In genomic region chr10:117364121-117364960, GRCh38 we compare ENCODE assay signal across 9 cellular contexts. TPM values are rescaled to one million over a fixed set of nuclear protein-coding genes. Genes with fewer than 3 reads are reported as not detected.
DNase-seq lines count a peak whose midpoint lies in the region; ATAC-seq and TF ChIP-seq lines count a peak whose summit lies in the region.
"Had no signal": no experiment of that assay in that cellular context is flagged by ENCODE, and none has a peak within 500 bp of the region (broad histone marks: within the 10 kb centered on the region; RNA-seq: fewer than 3 reads in every experiment).

No MANE protein-coding gene starts in this region.

- no peak overlapping the region for H3K27ac ChIP-seq in BLaER1 treated with 17β-estradiol and CSF1 and Interleukin-3, amounts not matched to agents 10 nM and 100 nM
- H3K27ac ChIP-seq in HEK293 (ENCODE audit: extremely low read depth, low read depth, low read length) (peak overlapping the region; percentile 40; the same call in 1 of the 2 replicates), psoas muscle (no peak overlapping the region), tibial nerve (no peak overlapping the region)
- H3K27ac ChIP-seq: VCaP had no signal

- DNase-seq in astrocyte of the spinal cord (ENCODE audit: low read depth, low spot score), result peak; percentile 50
- DNase-seq in iris pigment epithelial cell (ENCODE audit: low read depth), result peak; percentile 52
- no peak for DNase-seq in AG08395 (ENCODE audit: low spot score)
- DNase-seq in T-helper 1 cell, result no peak
- no peak for DNase-seq in psoas muscle
- no peak for DNase-seq in tibial nerve (ENCODE audit: low spot score in 2 of 2)

- no peaks in the 10 kb centered on the region for H3K27me3 ChIP-seq in BLaER1 treated with 17β-estradiol and CSF1 and Interleukin-3, amounts not matched to agents 10 nM and 100 nM
- H3K27me3 ChIP-seq in psoas muscle (ENCODE audit: insufficient read depth in 3 of 3, low read length in 2 of 3) (no peaks in the 10 kb centered on the region), tibial nerve (no peaks in the 10 kb centered on the region)

- no peak overlapping the region for H3K4me3 ChIP-seq in BLaER1 treated with 17β-estradiol and CSF1 and Interleukin-3, amounts not matched to agents 10 nM and 100 nM
- no peak overlapping the region for H3K4me3 ChIP-seq in HEK293 (ENCODE audit: low read depth, low read length)
- no peak overlapping the region for H3K4me3 ChIP-seq in astrocyte of the spinal cord (ENCODE audit: low read depth, low read length)
- no peak overlapping the region for H3K4me3 ChIP-seq in psoas muscle
- H3K4me3 ChIP-seq in tibial nerve, result no peak overlapping the region

- TF ChIP-seq POLR2A in tibial nerve (IDR thresholded peaks at IDR 0.05), result no peak

- TF ChIP-seq CTCF in HEK293 (tag by site-specific recombination; IDR thresholded peaks at IDR 0.05) (no peak), astrocyte of the spinal cord (IDR thresholded peaks at IDR 0.05; ENCODE audit: low read depth, low read length) (no peak), psoas muscle (IDR thresholded peaks at IDR 0.05) (no peak), tibial nerve (IDR thresholded peaks at IDR 0.05) (no peak)

- intact Hi-C loops in psoas muscle (cut with DNase I), result no loop called here

- no peak overlapping the region for H3K9ac ChIP-seq in BLaER1 treated with 17β-estradiol and CSF1 and Interleukin-3, amounts not matched to agents 10 nM and 100 nM

- H3K36me3 ChIP-seq in BLaER1 treated with 17β-estradiol and CSF1 and Interleukin-3, amounts not matched to agents 10 nM and 100 nM, result peaks cover 0 to 24% (median 8%) of the 10 kb centered on the region in 11 experiments; a peak in 15 of 22 replicates
- H3K36me3 ChIP-seq in HEK293 (ENCODE audit: control insufficient read depth in 2 of 2, insufficient read depth in 1 of 2, low read length in 2 of 2), result no peaks in the 10 kb centered on the region; a peak in 1 of 3 replicates
- no peaks in the 10 kb centered on the region for H3K36me3 ChIP-seq in psoas muscle (ENCODE audit: insufficient read depth in 1 of 2, low read depth in 1 of 2)
- H3K36me3 ChIP-seq in tibial nerve, result no peaks in the 10 kb centered on the region

- H3K4me1 ChIP-seq in BLaER1 treated with 17β-estradiol and CSF1 and Interleukin-3, amounts not matched to agents 10 nM and 100 nM, result peaks cover 5 to 44% (median 16%) of the 10 kb centered on the region in 10 experiments; a peak in 15 of 20 replicates
- H3K4me1 ChIP-seq in HEK293 (ENCODE audit: control insufficient read depth, insufficient read depth, low read length), result peaks cover 57% of the 10 kb centered on the region
- H3K4me1 ChIP-seq in psoas muscle, result no peaks in the 10 kb centered on the region
- H3K4me1 ChIP-seq in tibial nerve, result peaks cover 0 to 39% (median 13%) of the 10 kb centered on the region in 4 donors

- peak overlapping the region in 6 of 11 experiments; percentile 2 to 55 (median 30); a peak in 7 of 22 replicates for H3K4me2 ChIP-seq in BLaER1 treated with 17β-estradiol and CSF1 and Interleukin-3, amounts not matched to agents 10 nM and 100 nM

- 76 to 80% (median 79%) methylated on average over 6 of the region's 6 CpGs for WGBS in psoas muscle, 3 donors
- 60 to 63% methylated on average over 6 of the region's 6 CpGs for WGBS in tibial nerve, 2 donors

- CTCF ChIA-PET in HEK293 (lab: Yijun Ruan, JAX), result no interaction called here

- H3K9me3 ChIP-seq in BLaER1 treated with 17β-estradiol and CSF1 and Interleukin-3, amounts not matched to agents 10 nM and 100 nM (replicated peaks in 1 of 11), result no peaks in the 10 kb centered on the region
- H3K9me3 ChIP-seq in HEK293 (ENCODE audit: control insufficient read depth, insufficient read depth, low read depth, low read length), result no peaks in the 10 kb centered on the region
- H3K9me3 ChIP-seq in psoas muscle, result no peaks in the 10 kb centered on the region
- no peaks in the 10 kb centered on the region for H3K9me3 ChIP-seq in tibial nerve

- ATAC-seq in psoas muscle, result no peak

- no peak for TF ChIP-seq EP300 in tibial nerve (IDR thresholded peaks at IDR 0.05)

- in situ Hi-C loops in astrocyte of the spinal cord (cut with HindIII; ENCODE audit: low sequenced_read_pairs), result no loop called here

- H4K20me1 ChIP-seq in BLaER1 treated with 17β-estradiol and CSF1 and Interleukin-3, amounts not matched to agents 10 nM and 100 nM, result peaks cover 49 to 100% (median 100%) of the 10 kb centered on the region in 11 experiments; a peak in 21 of 22 replicates

- POLR2A ChIA-PET in HEK293 (lab: Yijun Ruan, JAX), result no interaction called here

TF ChIP-seq in HEK293, 187 proteins besides CTCF, POLR2A, EP300 and RAD21 (continues in another document):
- TF ChIP-seq FEZF1 (tag by site-specific recombination; IDR thresholded peaks at IDR 0.05) (no peak), ZNF433 (tag by site-specific recombination; IDR thresholded peaks at IDR 0.05; ENCODE audit: low read depth) (no peak), ZNF664 (tag by site-specific recombination; IDR thresholded peaks at IDR 0.05) (peak; percentile 93), IKZF3 (tag by site-specific recombination; IDR thresholded peaks at IDR 0.05) (peak; percentile 53; the same call in 1 of the 2 replicates), ZNF202 (tag by site-specific recombination; IDR thresholded peaks at IDR 0.05; ENCODE audit: borderline replicate concordance) (no peak), ZBTB17 (tag by site-specific recombination; IDR thresholded peaks at IDR 0.05) (0 out of 2 replicates have a peak, but pooled peaks have one; percentile 41), PATZ1 (tag by site-specific recombination; IDR thresholded peaks at IDR 0.05) (peak; percentile 24; the same call in 1 of the 2 replicates), EGR2 (tag by site-specific recombination; IDR thresholded peaks at IDR 0.05; ENCODE audit: low read depth) (no peak), PRDM1 (tag by site-specific recombination; IDR thresholded peaks at IDR 0.05) (peak; percentile 90), ZNF335 (tag by site-specific recombination; conservative IDR thresholded peaks at IDR 0.05) (0 out of 2 replicates have a peak, but pooled peaks have one; percentile 18)
- TF ChIP-seq, protein P1, sequence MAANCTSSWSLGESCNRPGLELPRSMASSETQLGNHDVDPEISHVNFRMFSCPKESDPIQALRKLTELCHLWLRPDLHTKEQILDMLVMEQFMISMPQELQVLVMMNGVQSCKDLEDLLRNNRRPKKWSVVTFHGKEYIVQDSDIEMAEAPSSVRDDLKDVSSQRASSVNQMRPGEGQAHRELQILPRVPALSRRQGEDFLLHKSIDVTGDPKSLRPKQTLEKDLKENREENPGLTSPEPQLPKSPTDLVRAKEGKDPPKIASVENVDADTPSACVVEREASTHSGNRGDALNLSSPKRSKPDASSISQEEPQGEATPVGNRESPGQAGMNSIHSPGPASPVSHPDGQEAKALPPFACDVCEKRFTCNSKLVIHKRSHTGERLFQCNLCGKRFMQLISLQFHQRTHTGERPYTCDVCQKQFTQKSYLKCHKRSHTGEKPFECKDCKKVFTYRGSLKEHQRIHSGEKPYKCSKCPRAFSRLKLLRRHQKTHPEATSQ (tag by site-specific recombination; IDR thresholded peaks at IDR 0.05), result no peak
- TF ChIP-seq, protein P2, sequence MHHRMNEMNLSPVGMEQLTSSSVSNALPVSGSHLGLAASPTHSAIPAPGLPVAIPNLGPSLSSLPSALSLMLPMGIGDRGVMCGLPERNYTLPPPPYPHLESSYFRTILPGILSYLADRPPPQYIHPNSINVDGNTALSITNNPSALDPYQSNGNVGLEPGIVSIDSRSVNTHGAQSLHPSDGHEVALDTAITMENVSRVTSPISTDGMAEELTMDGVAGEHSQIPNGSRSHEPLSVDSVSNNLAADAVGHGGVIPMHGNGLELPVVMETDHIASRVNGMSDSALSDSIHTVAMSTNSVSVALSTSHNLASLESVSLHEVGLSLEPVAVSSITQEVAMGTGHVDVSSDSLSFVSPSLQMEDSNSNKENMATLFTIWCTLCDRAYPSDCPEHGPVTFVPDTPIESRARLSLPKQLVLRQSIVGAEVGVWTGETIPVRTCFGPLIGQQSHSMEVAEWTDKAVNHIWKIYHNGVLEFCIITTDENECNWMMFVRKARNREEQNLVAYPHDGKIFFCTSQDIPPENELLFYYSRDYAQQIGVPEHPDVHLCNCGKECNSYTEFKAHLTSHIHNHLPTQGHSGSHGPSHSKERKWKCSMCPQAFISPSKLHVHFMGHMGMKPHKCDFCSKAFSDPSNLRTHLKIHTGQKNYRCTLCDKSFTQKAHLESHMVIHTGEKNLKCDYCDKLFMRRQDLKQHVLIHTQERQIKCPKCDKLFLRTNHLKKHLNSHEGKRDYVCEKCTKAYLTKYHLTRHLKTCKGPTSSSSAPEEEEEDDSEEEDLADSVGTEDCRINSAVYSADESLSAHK (tag by site-specific recombination; IDR thresholded peaks at IDR 0.05), result peak; percentile 43; the same call in 1 of the 2 replicates
- TF ChIP-seq, protein P3, sequence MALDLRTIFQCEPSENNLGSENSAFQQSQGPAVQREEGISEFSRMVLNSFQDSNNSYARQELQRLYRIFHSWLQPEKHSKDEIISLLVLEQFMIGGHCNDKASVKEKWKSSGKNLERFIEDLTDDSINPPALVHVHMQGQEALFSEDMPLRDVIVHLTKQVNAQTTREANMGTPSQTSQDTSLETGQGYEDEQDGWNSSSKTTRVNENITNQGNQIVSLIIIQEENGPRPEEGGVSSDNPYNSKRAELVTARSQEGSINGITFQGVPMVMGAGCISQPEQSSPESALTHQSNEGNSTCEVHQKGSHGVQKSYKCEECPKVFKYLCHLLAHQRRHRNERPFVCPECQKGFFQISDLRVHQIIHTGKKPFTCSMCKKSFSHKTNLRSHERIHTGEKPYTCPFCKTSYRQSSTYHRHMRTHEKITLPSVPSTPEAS (tag by site-specific recombination; IDR thresholded peaks at IDR 0.05), result peak; percentile 81

RNA-seq across cellular contexts. Expression of gene PDZD8, which starts 10.9 kb away (rescaled TPM):
- total RNA-seq in psoas muscle, result 10 to 100 TPM; 18.1 to 20.2 (median 19.4) TPM
- polyA plus RNA-seq in psoas muscle, result 10 to 100 TPM in 1 of 3 donors, 1 to 10 TPM in 2; 3.3 to 20.3 (median 5.0) TPM
- 10 to 100 TPM; 29.4 to 33.3 (median 31.7) TPM for total RNA-seq in tibial nerve

Comparison
In these comparisons a context has a peak if more than half of its experiments do, and no peak if none do; other contexts are left out.
1. DNase-seq: peak in astrocyte of the spinal cord (single experiment) and iris pigment epithelial cell (single experiment); none in AG08395 (single experiment), T-helper 1 cell (0 of 5), psoas muscle (0 of 2) and tibial nerve (0 of 2).